In genomic region chr2:70124983-70125480, GRCh38 we compare ENCODE assay signal across 8 cellular contexts. TPM values are rescaled to one million over a fixed set of nuclear protein-coding genes. Genes with fewer than 3 reads are reported as not detected.
DNase-seq lines count a peak whose midpoint lies in the region; ATAC-seq and TF ChIP-seq lines count a peak whose summit lies in the region.

No MANE protein-coding gene starts in this region.

- peaks cover 7% of the 10 kb centered on the region for H3K79me2 ChIP-seq in trophoblast cell (ENCODE audit: control insufficient read depth, insufficient read depth, low read length, poor library complexity)

- peak overlapping the region; percentile 99 for H3K18ac ChIP-seq in trophoblast cell (ENCODE audit: low read length)

- H4K91ac ChIP-seq in trophoblast cell (ENCODE audit: low read depth, low read length) = peak overlapping the region; percentile 100

- H2BK12ac ChIP-seq in trophoblast cell (ENCODE audit: low read length) = peak overlapping the region; percentile 73

- H3K27ac ChIP-seq in SJCRH30 = peak overlapping the region; percentile 99
- H3K27ac ChIP-seq in heart right ventricle = peak overlapping the region; percentile 92 to 100 (median 99)
- peak overlapping the region; percentile 97 for H3K27ac ChIP-seq in trophoblast cell (ENCODE audit: low read depth, low read length)

- H3K36me3 ChIP-seq in GM06990 (ENCODE audit: control insufficient read depth, insufficient read depth, low read length) (no peaks in the 10 kb centered on the region), SJCRH30 (peaks cover 2% of the 10 kb centered on the region; the same call in 1 of the 2 replicates), adipocyte (ENCODE audit: control insufficient read depth, insufficient read depth, low read length, severe bottlenecking) (no peaks in the 10 kb centered on the region), heart right ventricle (no peaks in the 10 kb centered on the region), trophoblast cell (ENCODE audit: control insufficient read depth in 1 of 2, insufficient read depth in 2 of 2, low read length in 2 of 2) (no peaks in the 10 kb centered on the region)

- H2AK5ac ChIP-seq in trophoblast cell (ENCODE audit: low read length) = peak overlapping the region; percentile 88

- H2AFZ ChIP-seq in trophoblast cell (ENCODE audit: insufficient read depth, low read length, poor library complexity) = peak overlapping the region; percentile 93

- peak; percentile 6 for TF ChIP-seq CTCF in GM06990 (IDR thresholded peaks at IDR 0.05; ENCODE audit: insufficient read depth, low read length, poor library complexity, severe bottlenecking)
- TF ChIP-seq CTCF in heart right ventricle (IDR thresholded peaks at IDR 0.05) = no peak

- H4K12ac ChIP-seq in trophoblast cell (ENCODE audit: low read depth, low read length) = peak overlapping the region; percentile 100

- WGBS in heart right ventricle, 2 donors = 1% methylated on average over 35 to 36 of the region's 36 CpGs
- no CpG with 5 or more reads among the region's 36 CpGs for WGBS in trophoblast cell (ENCODE audit: extremely low coverage, insufficient coverage, insufficient read length)

- no peak overlapping the region for H3K23ac ChIP-seq in trophoblast cell (ENCODE audit: low read length)

- H3K4me2 ChIP-seq in trophoblast cell (ENCODE audit: low read length) = peak overlapping the region; percentile 91

- H3K9ac ChIP-seq in adipocyte (ENCODE audit: low read length) = peak overlapping the region; percentile 97
- peak overlapping the region; percentile 92 for H3K9ac ChIP-seq in trophoblast cell (ENCODE audit: low read length)

- H3K4me3 ChIP-seq in GM06990 (replicated peaks; ENCODE audit: low read depth, low read length) (peak overlapping the region; percentile 52), SJCRH30 (peak overlapping the region; percentile 94), adipocyte (ENCODE audit: low read length) (peak overlapping the region; percentile 86), heart right ventricle (peak overlapping the region; percentile 33 to 82 (median 66)), trophoblast cell (ENCODE audit: low read depth, low read length) (peak overlapping the region; percentile 63)

- H3K14ac ChIP-seq in trophoblast cell (ENCODE audit: low read length) = peak overlapping the region; percentile 99

- DNase-seq in GM06990 (ENCODE audit: extremely low read depth, insufficient read length) = peak; percentile 84
- peak; percentile 84 to 87 for DNase-seq in SJCRH30
- DNase-seq in adipocyte (ENCODE audit: low read depth) = peak; percentile 65
- DNase-seq in heart right ventricle = peak; percentile 66 to 70
- DNase-seq in trophoblast cell = peak; percentile 66 to 73
- DNase-seq in NCI-H187 treated with DMSO at 0.1 percent for 48 hours (lab: John Stamatoyannopoulos, UW) = no peak

- peak overlapping the region; percentile 97 for H3K4ac ChIP-seq in trophoblast cell (ENCODE audit: low read depth, low read length)

- peak overlapping the region; percentile 100 for H4K8ac ChIP-seq in trophoblast cell (ENCODE audit: low read depth, low read length)

- H3K9me3 ChIP-seq in SJCRH30 (replicated peaks) = no peaks in the 10 kb centered on the region
- H3K9me3 ChIP-seq in adipocyte (ENCODE audit: control insufficient read depth, low read length) = no peaks in the 10 kb centered on the region
- no peaks in the 10 kb centered on the region for H3K9me3 ChIP-seq in heart right ventricle
- H3K9me3 ChIP-seq in trophoblast cell (ENCODE audit: insufficient read depth, low read depth, low read length) = no peaks in the 10 kb centered on the region

- ATAC-seq in HG03354 (IDR thresholded peaks at IDR 0.05; ENCODE audit: poor library complexity, severe bottlenecking, unreplicated experiment) (peak; percentile 44), heart right ventricle (peak; percentile 41 to 74 (median 66)), HG02840 (IDR thresholded peaks at IDR 0.05; ENCODE audit: low FRiP score, unreplicated experiment) (no peak)

- H3K27me3 ChIP-seq in GM06990 (replicated peaks; ENCODE audit: control insufficient read depth, insufficient read depth, low read length) (no peaks in the 10 kb centered on the region), SJCRH30 (no peaks in the 10 kb centered on the region), adipocyte (replicated peaks; ENCODE audit: control insufficient read depth, insufficient read depth, low read length) (no peaks in the 10 kb centered on the region), heart right ventricle (no peaks in the 10 kb centered on the region), trophoblast cell (ENCODE audit: insufficient read depth, low read length) (no peaks in the 10 kb centered on the region)

- peaks cover 18% of the 10 kb centered on the region for H3K79me1 ChIP-seq in trophoblast cell (ENCODE audit: low read length)

- peak overlapping the region; percentile 100 for H2BK120ac ChIP-seq in trophoblast cell (ENCODE audit: insufficient read depth, low read length, poor library complexity)

- H3K4me1 ChIP-seq in SJCRH30 (peaks cover 40% of the 10 kb centered on the region), adipocyte (ENCODE audit: control insufficient read depth, insufficient read depth, low read length) (peaks cover 25% of the 10 kb centered on the region), heart right ventricle (peaks cover 9 to 64% (median 39%) of the 10 kb centered on the region in 9 donors), trophoblast cell (ENCODE audit: control insufficient read depth in 1 of 2, insufficient read depth in 2 of 2, low read length in 2 of 2) (peaks cover 9 to 11% of the 10 kb centered on the region in 2 experiments)

- intact Hi-C loops in heart right ventricle (cut with DNase I) = loop anchor here in 6 of 10 donors (1.0 to 5.0 kb wide), 4 partner anchors 17 to 38 kb away; partner anchors contain the start of gene PCBP1 (in 5 of the 6)

- H2BK5ac ChIP-seq in trophoblast cell (ENCODE audit: low read depth, low read length, poor library complexity) = peak overlapping the region; percentile 99

RNA-seq across cellular contexts. Expression of gene PCBP1, which starts 37.8 kb away (rescaled TPM):
- total RNA-seq in SJCRH30 (2014; rRNA removed; shearing (Covaris generic)) = 81.6 and 88.4 TPM in 2 replicates
- 100 to 1,000 TPM; 197 to 275 (median 219) TPM for total RNA-seq in heart right ventricle
- 100 to 1,000 TPM; 237 to 288 TPM for polyA plus RNA-seq in heart right ventricle
- polyA plus RNA-seq in trophoblast cell (2013) = 407 and 419 TPM in 2 replicates
